Comparison of ENCODE assay signal across 8 cellular contexts in the genomic region with DNA sequence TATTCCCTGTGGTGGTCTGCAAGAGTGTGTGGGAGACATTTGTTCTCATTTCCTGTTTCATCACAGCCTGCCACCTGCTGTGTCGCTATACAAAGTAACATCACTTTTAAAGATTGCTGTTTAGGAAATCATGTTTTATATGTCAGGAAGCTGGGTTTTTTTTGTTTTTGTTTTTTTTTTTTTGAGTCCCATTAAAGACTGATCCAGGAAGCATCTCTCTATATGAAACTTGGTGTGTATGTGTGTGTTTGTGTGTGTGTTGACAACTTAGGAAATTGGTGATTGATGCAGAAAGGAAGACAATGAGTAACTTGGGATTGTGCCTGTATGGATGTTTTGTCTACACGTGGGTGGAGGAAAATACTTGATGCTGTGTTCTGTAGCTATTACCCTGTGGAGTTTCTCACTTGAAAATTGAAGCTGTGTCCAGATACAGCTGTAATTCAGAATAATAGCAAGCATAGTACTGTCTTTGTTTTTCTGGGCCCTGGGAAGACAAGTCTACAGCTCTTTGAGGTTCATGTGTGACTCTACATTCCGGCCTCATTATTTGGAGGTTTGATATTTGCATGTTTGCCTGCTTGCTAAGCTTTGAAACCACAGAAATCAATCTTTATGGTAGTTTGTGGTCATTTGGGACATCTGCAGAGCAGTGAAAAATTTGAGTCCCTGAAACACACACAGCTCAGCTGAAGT.
DNase-seq lines count a peak whose midpoint lies in the region; ATAC-seq, FAIRE-seq and TF ChIP-seq lines count a peak whose summit lies in the region.

No MANE protein-coding gene starts in this region.

- H3K4me3 ChIP-seq in fibroblast of mammary gland (ENCODE audit: control insufficient read depth, low read depth, low read length), result no peak overlapping the region

- no peak for TF ChIP-seq POLR2A in H54 (IDR thresholded peaks at IDR 0.05; ENCODE audit: low read depth, low read length)

- peak; percentile 75 for FAIRE-seq in H54 (lab: Jason Lieb, UNC)

- TF ChIP-seq CTCF in fibroblast of mammary gland (conservative IDR thresholded peaks at IDR 0.05; ENCODE audit: control insufficient read depth, insufficient read depth, low read depth, low read length), result no peak

- peak; percentile 19 for DNase-seq in H54 (ENCODE audit: insufficient read length, low spot score)
- peak; percentile 5 for DNase-seq in LoVo (ENCODE audit: low spot score)
- DNase-seq in fibroblast of mammary gland (ENCODE audit: low read depth), result peak; percentile 93
- no peak for DNase-seq in activated gamma-delta T cell treated with Interleukin-2 at 50 U/mL for 16 hours
- no peak for DNase-seq in stimulated activated naive CD4-positive, alpha-beta T cell (lab: John Stamatoyannopoulos, UW)
- DNase-seq in activated CD4-positive, CD25-positive, alpha-beta regulatory T cell treated with anti-CD3 and anti-CD28 coated beads, Interleukin-2, amount 50 U/mL, for 72 hours, result no peak
- DNase-seq in activated CD4-positive, alpha-beta T cell treated with anti-CD3 and anti-CD28 coated beads for 48 hours, result no peak

- ATAC-seq in GM18498 (IDR thresholded peaks at IDR 0.05; ENCODE audit: unreplicated experiment), result peak; percentile 90

Comparison
In these comparisons a context has a peak if more than half of its experiments do, and no peak if none do; other contexts are left out.
1. DNase-seq: peak in H54 (single experiment), LoVo (single experiment) and fibroblast of mammary gland (single experiment); none in activated gamma-delta T cell treated with Interleukin-2 at 50 U/mL for 16 hours (single experiment), stimulated activated naive CD4-positive, alpha-beta T cell (0 of 6), activated CD4-positive, CD25-positive, alpha-beta regulatory T cell treated with anti-CD3 and anti-CD28 coated beads, Interleukin-2, amount 50 U/mL, for 72 hours (single experiment) and activated CD4-positive, alpha-beta T cell treated with anti-CD3 and anti-CD28 coated beads for 48 hours (single experiment).